In the genomic region with DNA sequence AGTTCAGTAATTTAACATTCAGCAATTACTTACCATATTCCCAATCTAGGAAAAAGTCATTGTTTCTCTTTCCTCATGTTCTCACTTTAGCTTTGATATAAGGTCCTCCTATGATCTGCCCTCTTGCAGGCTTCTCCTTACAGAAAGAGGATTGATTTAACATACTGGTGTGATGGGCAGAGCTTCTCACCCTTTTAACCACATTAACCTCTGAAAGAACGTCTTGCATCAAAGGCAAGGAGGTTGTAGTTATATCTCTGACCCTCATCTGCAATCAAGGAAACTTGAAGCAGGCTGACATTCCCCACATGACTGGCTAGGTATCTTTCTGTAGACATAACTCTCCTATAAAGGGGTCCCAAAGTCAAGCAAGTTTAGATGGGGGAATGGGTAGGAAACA, we compare ENCODE assay signal across 14 cellular contexts. TPM values are rescaled to one million over a fixed set of nuclear protein-coding genes. Genes with fewer than 3 reads are reported as not detected.
DNase-seq lines count a peak whose midpoint lies in the region; ATAC-seq and TF ChIP-seq lines count a peak whose summit lies in the region.
"Had no signal": no experiment of that assay in that cellular context is flagged by ENCODE, and none has a peak within 500 bp of the region (broad histone marks: within the 10 kb centered on the region; RNA-seq: fewer than 3 reads in every experiment).

No MANE protein-coding gene starts in this region.

- H3K36me3 ChIP-seq in KMS-11 (ENCODE audit: insufficient read depth) (no peaks in the 10 kb centered on the region), PC-3 (ENCODE audit: low read depth, low read length) (no peaks in the 10 kb centered on the region)
- H3K36me3 ChIP-seq in effector memory CD4-positive, alpha-beta T cell (ENCODE audit: control insufficient read depth, insufficient read depth, low read length), result no peaks in the 10 kb centered on the region
- H3K36me3 ChIP-seq: SJSA1, upper lobe of right lung had no signal

- intact Hi-C loops in activated CD4-positive, alpha-beta T cell treated with anti-CD3 and anti-CD28 coated beads, Interleukin-2, amount 10 ng/mL, durations not matched to agents 24 days and 14 days (cut with micrococcal nuclease), result loop anchor here (1.0 to 5.0 kb wide), 5 partner anchors 22 to 327 kb away; partner anchors contain the start of genes ATG3, GCSAM and SLC35A5
- intact Hi-C loops in PC-3 (cut with micrococcal nuclease), result no loop called here

- H3K27ac ChIP-seq in KMS-11 (peak overlapping the region; percentile 74), PC-3 (ENCODE audit: low read length) (no peak overlapping the region)
- H3K27ac ChIP-seq in effector memory CD4-positive, alpha-beta T cell (ENCODE audit: insufficient read depth, low read length, poor library complexity, severe bottlenecking), result no peak overlapping the region
- H3K27ac ChIP-seq: SJSA1, upper lobe of right lung had no signal

- H3K9me2 ChIP-seq in PC-3 (replicated peaks; ENCODE audit: low read length), result no peaks in the 10 kb centered on the region

- H3K79me2 ChIP-seq in KMS-11 (ENCODE audit: insufficient read depth, low read depth) (0 out of 2 replicates have a peak, but pooled peaks cover 5% of the 10 kb centered on the region), PC-3 (ENCODE audit: low read length) (no peaks in the 10 kb centered on the region)

- no peaks in the 10 kb centered on the region for H3K27me3 Mint-ChIP-seq in activated CD4-positive, alpha-beta T cell treated with anti-CD3 and anti-CD28 coated beads, Interleukin-2, amount 10 ng/mL, durations not matched to agents 24 days and 14 days
- no peaks in the 10 kb centered on the region for H3K27me3 Mint-ChIP-seq in natural killer cell treated with Interleukin-12 subunit alpha and Interleukin-12 subunit beta and Interleukin-15 and Interleukin-18, amount 100 ng/mL, for 72 hours

- peaks cover 46% of the 10 kb centered on the region for H3K4me1 Mint-ChIP-seq in activated CD4-positive, alpha-beta T cell treated with anti-CD3 and anti-CD28 coated beads, Interleukin-2, amount 10 ng/mL, durations not matched to agents 24 days and 14 days
- H3K4me1 Mint-ChIP-seq in natural killer cell treated with Interleukin-12 subunit alpha and Interleukin-12 subunit beta and Interleukin-15 and Interleukin-18, amount 100 ng/mL, for 72 hours (ENCODE audit: low read depth in 2 of 2), result peaks cover 39 to 53% of the 10 kb centered on the region in 2 donors

- H3K27me3 ChIP-seq in KMS-11 (ENCODE audit: insufficient read depth, low read depth) (no peaks in the 10 kb centered on the region), PC-3 (ENCODE audit: low read length) (peaks cover 32% of the 10 kb centered on the region; the same call in 1 of the 2 replicates)
- H3K27me3 ChIP-seq in effector memory CD4-positive, alpha-beta T cell (replicated peaks; ENCODE audit: control insufficient read depth, insufficient read depth, low read length, poor library complexity, severe bottlenecking), result no peaks in the 10 kb centered on the region
- H3K27me3 ChIP-seq: SJSA1, upper lobe of right lung had no signal

- H3K4me3 ChIP-seq in KMS-11 (IDR thresholded peaks at IDR 0.05; ENCODE audit: insufficient read depth, low read depth, low read length) (no peak overlapping the region), PC-3 (ENCODE audit: low read length) (no peak overlapping the region)
- no peak overlapping the region for H3K4me3 ChIP-seq in effector memory CD4-positive, alpha-beta T cell (ENCODE audit: insufficient read depth, low read depth, low read length, poor library complexity, severe bottlenecking)
- H3K4me3 ChIP-seq: SJSA1, upper lobe of right lung had no signal

- CTCF ChIA-PET in PC-3 (lab: Charles Lee), result no interaction called here

- peak overlapping the region; percentile 1; the same call in 1 of the 2 replicates for H3K9ac ChIP-seq in KMS-11
- no peak overlapping the region for H3K9ac ChIP-seq in PC-3 (ENCODE audit: low read length)

- H4K20me1 ChIP-seq in KMS-11 (ENCODE audit: insufficient read depth) (no peaks in the 10 kb centered on the region), PC-3 (ENCODE audit: low read length) (no peaks in the 10 kb centered on the region)

- POLR2A ChIA-PET in PC-3 (lab: Charles Lee; ENCODE audit: unreplicated experiment), result no interaction called here

- ATAC-seq in GM21723 (IDR thresholded peaks at IDR 0.05; ENCODE audit: unreplicated experiment), result peak; percentile 31
- ATAC-seq in natural killer cell treated with Interleukin-12 subunit alpha and Interleukin-12 subunit beta and Interleukin-15 and Interleukin-18, amount 100 ng/mL, for 72 hours, result peak; percentile 78 to 79
- ATAC-seq in HG03025 (IDR thresholded peaks at IDR 0.05; ENCODE audit: low FRiP score, unreplicated experiment), result no peak
- no peak for ATAC-seq in PC-3
- ATAC-seq: esophagus mucosa, upper lobe of right lung had no signal

- peak overlapping the region; percentile 87 for H3K27ac Mint-ChIP-seq in activated CD4-positive, alpha-beta T cell treated with anti-CD3 and anti-CD28 coated beads, Interleukin-2, amount 10 ng/mL, durations not matched to agents 24 days and 14 days
- peak overlapping the region; percentile 32 to 64 for H3K27ac Mint-ChIP-seq in natural killer cell treated with Interleukin-12 subunit alpha and Interleukin-12 subunit beta and Interleukin-15 and Interleukin-18, amount 100 ng/mL, for 72 hours

- peaks cover 10% of the 10 kb centered on the region for H3K9me3 Mint-ChIP-seq in activated CD4-positive, alpha-beta T cell treated with anti-CD3 and anti-CD28 coated beads, Interleukin-2, amount 10 ng/mL, durations not matched to agents 24 days and 14 days
- H3K9me3 Mint-ChIP-seq in natural killer cell treated with Interleukin-12 subunit alpha and Interleukin-12 subunit beta and Interleukin-15 and Interleukin-18, amount 100 ng/mL, for 72 hours, result no peaks in the 10 kb centered on the region

- peak overlapping the region; percentile 49 for H3K4me3 Mint-ChIP-seq in activated CD4-positive, alpha-beta T cell treated with anti-CD3 and anti-CD28 coated beads, Interleukin-2, amount 10 ng/mL, durations not matched to agents 24 days and 14 days
- H3K4me3 Mint-ChIP-seq in natural killer cell treated with Interleukin-12 subunit alpha and Interleukin-12 subunit beta and Interleukin-15 and Interleukin-18, amount 100 ng/mL, for 72 hours, result peak overlapping the region; percentile 70

- H3K4me1 ChIP-seq in KMS-11 (ENCODE audit: low read depth, poor library complexity, severe bottlenecking) (peaks cover 88% of the 10 kb centered on the region), PC-3 (ENCODE audit: insufficient read depth, low read length) (peaks cover 7% of the 10 kb centered on the region; the same call in 1 of the 2 replicates)
- peaks cover 31% of the 10 kb centered on the region for H3K4me1 ChIP-seq in effector memory CD4-positive, alpha-beta T cell (ENCODE audit: control insufficient read depth, insufficient read depth, low read length, poor library complexity, severe bottlenecking)
- H3K4me1 ChIP-seq: SJSA1 had no signal

- H3F3A ChIP-seq in PC-3 (ENCODE audit: low read length, unreplicated experiment), result no peaks in the 10 kb centered on the region

- H3K4me2 ChIP-seq in KMS-11 (peak overlapping the region; percentile 86), PC-3 (ENCODE audit: low read length) (no peak overlapping the region)

- H2AFZ ChIP-seq in KMS-11 (ENCODE audit: low read depth) (peak overlapping the region; percentile 1; the same call in 1 of the 2 replicates), PC-3 (ENCODE audit: low read length) (no peak overlapping the region)

- peak; percentile 75 for DNase-seq in activated CD4-positive, alpha-beta T cell treated with anti-CD3 and anti-CD28 coated beads, Interleukin-2, amount 10 ng/mL, durations not matched to agents 24 days and 14 days
- no peak for DNase-seq in activated CD4-positive, alpha-beta T cell treated with anti-CD3 and anti-CD28 coated beads, Interleukin-2, amount 50 U/mL, for 48 hours
- no peak for DNase-seq in natural killer cell treated with Interleukin-12 subunit alpha and Interleukin-12 subunit beta and Interleukin-15 and Interleukin-18, amount 100 ng/mL, for 72 hours (ENCODE audit: low spot score)
- no peak for DNase-seq in effector memory CD4-positive, alpha-beta T cell
- no peak for DNase-seq in PC-3
- DNase-seq: islet precursor cell, occipital lobe, upper lobe of right lung had no signal

- H3K36me3 Mint-ChIP-seq in activated CD4-positive, alpha-beta T cell treated with anti-CD3 and anti-CD28 coated beads, Interleukin-2, amount 10 ng/mL, durations not matched to agents 24 days and 14 days (ENCODE audit: low read depth), result peaks cover 26% of the 10 kb centered on the region
- no peaks in the 10 kb centered on the region for H3K36me3 Mint-ChIP-seq in natural killer cell treated with Interleukin-12 subunit alpha and Interleukin-12 subunit beta and Interleukin-15 and Interleukin-18, amount 100 ng/mL, for 72 hours

- TF ChIP-seq CTCF in KMS-11 (conservative IDR thresholded peaks at IDR 0.05; ENCODE audit: low read depth, low read length) (no peak), PC-3 (conservative IDR thresholded peaks at IDR 0.05; ENCODE audit: low read depth, low read length) (no peak)

- BruUV-seq in PC-3 (replicated peaks; lab: Mats Ljungman, UMichigan), result no TSS peak

- H3K9me3 ChIP-seq in effector memory CD4-positive, alpha-beta T cell (ENCODE audit: control insufficient read depth, low read length), result no peaks in the 10 kb centered on the region
- H3K9me3 ChIP-seq in PC-3 (ENCODE audit: low read length), result no peaks in the 10 kb centered on the region
- H3K9me3 ChIP-seq: SJSA1, upper lobe of right lung had no signal

RNA-seq across cellular contexts. Expression of gene BTLA, which starts 39.5 kb away (rescaled TPM):
- total RNA-seq in activated CD4-positive, alpha-beta T cell treated with anti-CD3 and anti-CD28 coated beads, Interleukin-2, amount 10 ng/mL, durations not matched to agents 24 days and 14 days, result 33.7 and 36.0 TPM in 2 replicates
- 1 to 10 TPM in 1 of 2 donors, under 1 TPM in 1; 0.21 to 1.4 TPM for total RNA-seq in natural killer cell treated with Interleukin-12 subunit alpha and Interleukin-12 subunit beta and Interleukin-15 and Interleukin-18, amount 100 ng/mL, for 72 hours
- not detected in 2 replicates for total RNA-seq in PC-3 (2014; rRNA removed)
- total RNA-seq: A172, SJSA1 had no signal

Comparison
In these comparisons a context has a peak if more than half of its experiments do, and no peak if none do; other contexts are left out.
1. ATAC-seq: peak in GM21723 (single experiment) and natural killer cell treated with Interleukin-12 subunit alpha and Interleukin-12 subunit beta and Interleukin-15 and Interleukin-18, amount 100 ng/mL, for 72 hours (2 of 2); none in HG03025 (single experiment) and PC-3 (single experiment).
2. RNA of gene BTLA, which starts 39.5 kb away (total RNA-seq): 33.7 to 36.0 TPM in activated CD4-positive, alpha-beta T cell treated with anti-CD3 and anti-CD28 coated beads, Interleukin-2, amount 10 ng/mL, durations not matched to agents 24 days and 14 days; 0.21 to 1.4 TPM in natural killer cell treated with Interleukin-12 subunit alpha and Interleukin-12 subunit beta and Interleukin-15 and Interleukin-18, amount 100 ng/mL, for 72 hours and not detected in PC-3; every median in the first group is over 10 times any median in the second.